In genomic region chr5:73231245-73231778, GRCh38 we compare ENCODE assay signal across 1 cellular context.
A peak's percentile ranks its signal among the peaks of the same experiment; 100 is the strongest.
TF ChIP-seq lines count a peak whose summit lies in the region.

No MANE protein-coding gene starts in this region.

TF ChIP-seq in H1, 55 proteins besides CTCF, POLR2A, EP300 and RAD21:
- TF ChIP-seq CREB1 (IDR thresholded peaks at IDR 0.05) (no peak), SRF (IDR thresholded peaks at IDR 0.05; ENCODE audit: low read depth, low read length) (no peak), CBX8 (IDR thresholded peaks at IDR 0.05; ENCODE audit: borderline replicate concordance, low read depth, low read length) (peak; percentile 52; the same call in 1 of the 2 replicates), ATF3 (IDR thresholded peaks at IDR 0.05; ENCODE audit: insufficient read depth, low read depth, low read length) (no peak), TEAD4 (IDR thresholded peaks at IDR 0.05; ENCODE audit: low read depth, low read length) (no peak)
